ENCODE assay signal across 8 cellular contexts in the genomic region with DNA sequence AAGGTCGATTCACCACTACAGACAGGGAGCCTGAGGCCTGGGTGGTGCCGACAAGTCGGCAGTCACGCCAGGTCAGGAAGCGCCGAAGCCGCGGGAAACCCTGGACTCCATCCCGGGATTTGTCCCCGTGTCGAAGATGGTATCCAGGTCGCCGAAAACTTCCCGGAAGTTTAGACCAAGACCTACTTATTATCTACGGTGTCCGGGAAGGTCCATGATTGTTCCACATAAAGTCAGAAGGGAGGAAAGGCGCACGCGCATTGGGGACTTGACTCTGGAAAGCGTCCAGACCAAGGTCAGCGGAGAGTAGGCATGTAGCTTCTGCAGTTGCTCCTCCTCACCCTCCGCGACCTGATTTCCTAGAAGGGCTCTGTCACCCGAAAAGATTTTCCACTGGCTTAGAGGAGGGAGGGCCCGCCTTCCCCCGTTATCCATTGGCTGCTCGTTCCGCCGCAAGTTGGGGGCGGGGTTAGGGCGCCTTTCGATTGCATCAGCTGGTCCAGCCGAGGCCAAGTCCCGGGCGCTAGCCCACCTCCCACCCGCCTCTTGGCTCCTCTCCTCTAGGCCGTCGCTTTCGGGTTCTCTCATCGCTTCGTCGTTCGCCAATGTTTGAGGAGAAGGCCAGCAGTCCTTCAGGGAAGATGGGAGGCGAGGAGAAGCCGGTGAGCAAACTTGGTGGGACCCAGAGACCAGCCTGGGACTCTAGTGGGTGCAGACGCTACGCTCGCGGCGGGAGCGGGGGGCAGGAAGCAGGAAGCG. TPM values are rescaled to one million over a fixed set of nuclear protein-coding genes. Genes with fewer than 3 reads are reported as not detected.
DNase-seq lines count a peak whose midpoint lies in the region; ATAC-seq lines count a peak whose summit lies in the region.

A gene (plus strand): TSS at position 484 of the 759 bp plus-strand sequence. CDS start 122 bp downstream, at position 606.

- peak within 1 kb of the TSS; percentile 98 for H3K27ac ChIP-seq in epithelial cell of prostate

- H3K36me3 Mint-ChIP-seq in IgD-negative memory B cell: no peaks in the 10 kb centered on the region

- H3K4me3 Mint-ChIP-seq in IgD-negative memory B cell: no peak within 1 kb of the TSS

- H3K27ac Mint-ChIP-seq in IgD-negative memory B cell: no peak within 1 kb of the TSS

- no peaks in the 10 kb centered on the region for H3K27me3 Mint-ChIP-seq in IgD-negative memory B cell

- H3K27me3 ChIP-seq in mononuclear cell (ENCODE audit: insufficient read depth, low read length): no peaks in the 10 kb centered on the region

- ATAC-seq in GM21576 (IDR thresholded peaks at IDR 0.05; ENCODE audit: unreplicated experiment): peak; percentile 96

- no peaks in the 10 kb centered on the region for H3K9me3 ChIP-seq in mononuclear cell (ENCODE audit: low read depth, low read length)

- H3K4me3 ChIP-seq in mononuclear cell (ENCODE audit: low read length): peak within 1 kb of the TSS; percentile 96

- peak; percentile 100 for DNase-seq in DMS153 (lab: John Stamatoyannopoulos, UW)
- peak; percentile 99 for DNase-seq in OCI-M1 (lab: John Stamatoyannopoulos, UW)
- peak; percentile 91 for DNase-seq in activated T-cell treated with anti-CD3 and anti-CD28 coated beads for 24 hours (ENCODE audit: low read depth)
- DNase-seq in epithelial cell of prostate (ENCODE audit: low read depth, low spot score): peak; percentile 100
- peak; percentile 73 to 83 for DNase-seq in stimulated activated CD8-positive, alpha-beta memory T cell treated with anti-CD3 and anti-CD28 coated beads, Interleukin-4, amount 100 ng/mL, for 1 hour (ENCODE audit: low read depth in 2 of 2, low spot score in 1 of 2)

- peaks cover 30% of the 10 kb centered on the region for H3K4me1 ChIP-seq in mononuclear cell (ENCODE audit: insufficient read depth, low read length)

- H3K9me3 Mint-ChIP-seq in IgD-negative memory B cell: no peaks in the 10 kb centered on the region

- peaks cover 10 to 21% (median 10%) of the 10 kb centered on the region in 3 donors for H3K4me1 Mint-ChIP-seq in IgD-negative memory B cell

RNA-seq across cellular contexts. Expression of the gene that starts here (rescaled TPM):
- 66.5 TPM for polyA plus RNA-seq in IgD-negative memory B cell
- 43.7 TPM for total RNA-seq in mononuclear cell

Comparison
In these comparisons a context has a peak if more than half of its experiments do, and no peak if none do; other contexts are left out.
1. Peak in every context shown above with its lines: DNase-seq, ATAC-seq, H3K4me3 ChIP-seq and H3K27ac ChIP-seq.